ENCODE assay signal across 9 cellular contexts in genomic region chr2:237733677-237734300, GRCh38.
DNase-seq lines count a peak whose midpoint lies in the region; ATAC-seq and TF ChIP-seq lines count a peak whose summit lies in the region.
"Had no signal": no experiment of that assay in that cellular context is flagged by ENCODE, and none has a peak within 500 bp of the region (broad histone marks: within the 10 kb centered on the region; RNA-seq: fewer than 3 reads in every experiment).

No MANE protein-coding gene starts in this region.

- H3K4me1 ChIP-seq in CD4-positive, CD25-positive, alpha-beta regulatory T cell (ENCODE audit: control insufficient read depth, insufficient read depth, low read length, poor library complexity, severe bottlenecking), result peaks cover 36% of the 10 kb centered on the region
- H3K4me1 ChIP-seq in SJCRH30, result peaks cover 5% of the 10 kb centered on the region; the same call in 1 of the 2 replicates

- no peak overlapping the region for H3K4me3 ChIP-seq in CD4-positive, CD25-positive, alpha-beta regulatory T cell (ENCODE audit: low read depth, low read length)
- no peak overlapping the region for H3K4me3 ChIP-seq in MG63
- H3K4me3 ChIP-seq in SJCRH30, result no peak overlapping the region

- H3K27me3 Mint-ChIP-seq in CD4-positive, CD25-positive, alpha-beta regulatory T cell, result no peaks in the 10 kb centered on the region
- H3K27me3 Mint-ChIP-seq in endothelial cell (ENCODE audit: unreplicated experiment) (peaks cover 5% of the 10 kb centered on the region), naive B cell (no peaks in the 10 kb centered on the region)

- no peak for TF ChIP-seq CTCF in endothelial cell (IDR thresholded peaks at IDR 0.05; ENCODE audit: unreplicated experiment)

- peaks cover 35% of the 10 kb centered on the region for H3K36me3 ChIP-seq in CD4-positive, CD25-positive, alpha-beta regulatory T cell (ENCODE audit: control insufficient read depth, insufficient read depth, low read length)
- H3K36me3 ChIP-seq in MG63 (peaks cover 20% of the 10 kb centered on the region), SJCRH30 (peaks cover 11% of the 10 kb centered on the region)

- no peaks in the 10 kb centered on the region for H3K9me3 Mint-ChIP-seq in CD4-positive, CD25-positive, alpha-beta regulatory T cell
- no peaks in the 10 kb centered on the region for H3K9me3 Mint-ChIP-seq in endothelial cell (ENCODE audit: unreplicated experiment)
- H3K9me3 Mint-ChIP-seq in naive B cell, result no peaks in the 10 kb centered on the region

- H3K27ac Mint-ChIP-seq in CD4-positive, CD25-positive, alpha-beta regulatory T cell, result peak overlapping the region in 2 of 3 donors; percentile 53 to 83
- H3K27ac Mint-ChIP-seq in endothelial cell (ENCODE audit: unreplicated experiment) (peak overlapping the region; percentile 86), naive B cell (peak overlapping the region in 4 of 6 donors; percentile 42 to 86 (median 67))

- no peak overlapping the region for H3K27ac ChIP-seq in CD4-positive, CD25-positive, alpha-beta regulatory T cell (ENCODE audit: insufficient read depth, low read length, poor library complexity, severe bottlenecking)
- H3K27ac ChIP-seq in SJCRH30, result no peak overlapping the region

- peak overlapping the region in 1 of 4 donors; percentile 72 for H3K4me3 Mint-ChIP-seq in CD4-positive, CD25-positive, alpha-beta regulatory T cell
- H3K4me3 Mint-ChIP-seq in endothelial cell (ENCODE audit: unreplicated experiment) (no peak overlapping the region), naive B cell (no peak overlapping the region)

- no peak for DNase-seq in CD4-positive, CD25-positive, alpha-beta regulatory T cell
- DNase-seq in NCI-H2029 (lab: John Stamatoyannopoulos, UW) (peak; percentile 92), endothelial cell (ENCODE audit: low spot score) (no peak), naive B cell (no peak), MG63 (no peak), SJCRH30 (no peak), activated gamma-delta T cell treated with Interleukin-2 at 50 U/mL for 16 hours (no peak), NCI-H128 (lab: John Stamatoyannopoulos, UW; ENCODE audit: unreplicated experiment) (no peak)
- DNase-seq: NCI-H2171 had no signal

- peaks cover 12% of the 10 kb centered on the region for H3K36me3 Mint-ChIP-seq in CD4-positive, CD25-positive, alpha-beta regulatory T cell
- H3K36me3 Mint-ChIP-seq in endothelial cell (ENCODE audit: low read depth, unreplicated experiment), result peaks cover 10% of the 10 kb centered on the region
- H3K36me3 Mint-ChIP-seq in naive B cell, result no peaks in the 10 kb centered on the region

- H3K27me3 ChIP-seq in CD4-positive, CD25-positive, alpha-beta regulatory T cell (ENCODE audit: control insufficient read depth, insufficient read depth, low read length), result no peaks in the 10 kb centered on the region
- no peaks in the 10 kb centered on the region for H3K27me3 ChIP-seq in MG63
- no peaks in the 10 kb centered on the region for H3K27me3 ChIP-seq in SJCRH30

- no peak for ATAC-seq in CD4-positive, CD25-positive, alpha-beta regulatory T cell (ENCODE audit: low read depth in 2 of 2)
- ATAC-seq in naive B cell (ENCODE audit: low read depth in 2 of 2), result no peak

- H3K4me1 Mint-ChIP-seq in CD4-positive, CD25-positive, alpha-beta regulatory T cell, result peaks cover 37 to 49% (median 43%) of the 10 kb centered on the region in 4 donors
- H3K4me1 Mint-ChIP-seq in endothelial cell (ENCODE audit: unreplicated experiment) (peaks cover 56% of the 10 kb centered on the region), naive B cell (peaks cover 33 to 38% (median 37%) of the 10 kb centered on the region in 3 donors)

- H3K9me3 ChIP-seq in CD4-positive, CD25-positive, alpha-beta regulatory T cell (ENCODE audit: control insufficient read depth in 2 of 2, low read length in 2 of 2), result no peaks in the 10 kb centered on the region
- H3K9me3 ChIP-seq in MG63 (no peaks in the 10 kb centered on the region), SJCRH30 (replicated peaks) (no peaks in the 10 kb centered on the region)
